8 cellular contexts compared by ENCODE assay signal in the genomic region with DNA sequence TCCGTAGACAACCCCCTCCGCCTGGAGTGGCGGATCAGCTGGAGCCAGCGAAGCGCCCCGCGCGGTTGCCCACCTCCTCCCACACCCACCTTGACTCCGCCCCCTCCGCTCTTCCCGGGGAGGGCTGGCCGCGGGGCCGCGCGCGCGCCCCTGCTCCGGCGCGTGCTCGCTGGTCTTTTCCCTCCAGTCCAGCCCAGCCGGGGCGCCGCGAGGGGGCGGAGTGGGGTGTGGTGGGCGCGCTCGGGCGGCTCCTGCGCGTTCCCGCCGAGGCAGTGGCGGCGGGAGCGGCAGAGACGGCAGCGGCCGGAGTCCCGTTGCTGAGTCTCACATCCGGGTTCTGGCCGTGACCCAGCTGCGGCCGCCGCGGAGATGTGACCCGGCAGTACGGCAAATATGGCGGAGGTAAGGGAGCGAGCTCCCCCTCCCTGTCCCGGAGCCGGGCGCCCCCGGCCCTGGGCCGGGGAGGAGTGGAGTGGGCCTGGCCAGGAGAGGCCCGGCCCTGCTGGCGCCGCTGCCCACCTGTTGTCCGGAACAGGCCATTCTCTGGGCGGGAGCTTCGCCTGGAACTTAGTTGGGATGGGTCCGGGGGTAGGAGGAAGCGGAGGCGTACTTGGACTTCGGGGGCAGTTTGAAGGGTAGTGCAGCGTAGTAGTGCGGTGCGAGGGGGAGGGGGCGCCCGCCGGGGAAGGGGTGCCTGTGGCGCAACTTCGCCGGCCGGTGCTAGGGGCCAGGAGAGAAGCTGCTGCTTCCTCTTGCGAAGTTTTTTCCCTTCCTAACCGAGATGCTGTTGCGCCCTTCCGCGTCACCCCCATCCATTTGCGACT. TPM values are rescaled to one million over a fixed set of nuclear protein-coding genes. Genes with fewer than 3 reads are reported as not detected.
DNase-seq lines count a peak whose midpoint lies in the region; ATAC-seq and TF ChIP-seq lines count a peak whose summit lies in the region.

No MANE protein-coding gene starts in this region.

- H3K56ac ChIP-seq in mesendoderm (ENCODE audit: low read length), result peak overlapping the region; percentile 93

- H3K9me3 ChIP-seq in Caco-2, result no peaks in the 10 kb centered on the region

- POLR2A ChIA-PET in Caco-2 (lab: Charles Lee), result interaction anchor here (0.7 kb wide), 1 partner anchor 40 kb away, joined by 4 read pairs; no protein-coding TSS in a partner anchor

- no peaks in the 10 kb centered on the region for H3K27me3 ChIP-seq in Caco-2 (replicated peaks; ENCODE audit: control insufficient read depth, insufficient read depth, low read length)
- no peaks in the 10 kb centered on the region for H3K27me3 ChIP-seq in mesendoderm (ENCODE audit: insufficient read depth, low read length, poor library complexity)

- H3K4me1 ChIP-seq in Caco-2 (peaks cover 7% of the 10 kb centered on the region; the same call in 1 of the 2 replicates), mesendoderm (ENCODE audit: control insufficient read depth, low read depth, low read length) (no peaks in the 10 kb centered on the region)

- DNase-seq in Caco-2, result peak; percentile 91 to 95
- DNase-seq in HT-29 (ENCODE audit: low spot score), result peak; percentile 95
- DNase-seq in NK-92 treated with Interleukin-12 subunit alpha and Interleukin-12 subunit beta, amount 100 ng/mL, for 24 hours (lab: John Stamatoyannopoulos, UW), result peak; percentile 94
- peak; percentile 96 for DNase-seq in activated CD8-positive, alpha-beta memory T cell treated with anti-CD3 and anti-CD28 coated beads, Interleukin-2, amount 10 ng/mL, durations not matched to agents 7 days and 5 days
- DNase-seq in effector memory CD8-positive, alpha-beta T cell, result peak; percentile 92 to 95 (median 93)
- DNase-seq in mesendoderm, result peak; percentile 98
- DNase-seq in stimulated activated CD8-positive, alpha-beta memory T cell treated with anti-CD3 and anti-CD28 coated beads, Interleukin-12 subunit alpha, Interleukin-12 subunit beta, amount 100 ng/mL, for 24 hours (ENCODE audit: extremely low read depth), result peak; percentile 80

- BruUV-seq in Caco-2 (replicated peaks; lab: Mats Ljungman, UMichigan), result no TSS peak

- ATAC-seq in GM21360 (IDR thresholded peaks at IDR 0.05; ENCODE audit: unreplicated experiment), result peak; percentile 67
- peak; percentile 72 for ATAC-seq in activated CD8-positive, alpha-beta memory T cell treated with anti-CD3 and anti-CD28 coated beads, Interleukin-2, amount 10 ng/mL, durations not matched to agents 7 days and 5 days
- ATAC-seq in effector memory CD8-positive, alpha-beta T cell (replicated peaks), result peak; percentile 71

- WGBS in mesendoderm (ENCODE audit: extremely low coverage, insufficient coverage, low lambda C conversion rate), result no CpG with 5 or more reads among the region's 83 CpGs

- H3K9ac ChIP-seq in mesendoderm (ENCODE audit: low read length), result peak overlapping the region; percentile 90

- peak overlapping the region; percentile 60 for H3K4ac ChIP-seq in mesendoderm (ENCODE audit: low read depth, low read length)

- TF ChIP-seq CTCF in Caco-2 (IDR thresholded peaks at IDR 0.05; ENCODE audit: insufficient read depth in 1 of 2, low read depth in 1 of 2, low read length in 1 of 2, severe bottlenecking in 1 of 2, unreplicated experiment in 1 of 2), result no peak

- peak overlapping the region; percentile 39 for H2BK5ac ChIP-seq in mesendoderm (ENCODE audit: low read length)

- no peak overlapping the region for H4K5ac ChIP-seq in mesendoderm (ENCODE audit: low read length)

- no peak overlapping the region for H3K23ac ChIP-seq in mesendoderm (ENCODE audit: low read length)

- CTCF ChIA-PET in Caco-2 (lab: Charles Lee), result interaction anchor here (0.7 kb wide), 1 partner anchor 19 kb away, joined by 5 read pairs; no protein-coding TSS in a partner anchor
- CTCF ChIA-PET in activated CD8-positive, alpha-beta memory T cell treated with anti-CD3 and anti-CD28 coated beads, Interleukin-2, amount 10 ng/mL, durations not matched to agents 7 days and 5 days (lab: Charles Lee), result interaction anchor here (1.0 to 1.8 kb wide), 4 partner anchors 8 to 392 kb away, joined by 3 to 5 read pairs (median 4); no protein-coding TSS in a partner anchor

- H3K36me3 ChIP-seq in Caco-2 (ENCODE audit: control insufficient read depth, insufficient read depth, low read length) (no peaks in the 10 kb centered on the region), mesendoderm (ENCODE audit: control insufficient read depth, insufficient read depth, low read length) (no peaks in the 10 kb centered on the region)

- H2AK5ac ChIP-seq in mesendoderm (ENCODE audit: low read length), result no peak overlapping the region

- H3K79me2 ChIP-seq in mesendoderm (ENCODE audit: control insufficient read depth, insufficient read depth, low read length), result peaks cover 28% of the 10 kb centered on the region

- peak overlapping the region; percentile 77 for H3K4me3 ChIP-seq in Caco-2 (ENCODE audit: low read depth, low read length)
- peak overlapping the region; percentile 90 for H3K4me3 ChIP-seq in mesendoderm (ENCODE audit: low read length)

- no peaks in the 10 kb centered on the region for H3K79me1 ChIP-seq in mesendoderm (ENCODE audit: low read length)

- no peak overlapping the region for H2BK15ac ChIP-seq in mesendoderm (replicated peaks; ENCODE audit: low read depth)

- peaks cover 4% of the 10 kb centered on the region for H3K36me3 Mint-ChIP-seq in Caco-2 (ENCODE audit: insufficient read depth, unreplicated experiment)
- peaks cover 13% of the 10 kb centered on the region for H3K36me3 Mint-ChIP-seq in activated CD8-positive, alpha-beta memory T cell treated with anti-CD3 and anti-CD28 coated beads, Interleukin-2, amount 10 ng/mL, durations not matched to agents 7 days and 5 days
- peaks cover 28% of the 10 kb centered on the region for H3K36me3 Mint-ChIP-seq in effector memory CD8-positive, alpha-beta T cell (ENCODE audit: insufficient read depth)

- peak overlapping the region; percentile 79 for H3K18ac ChIP-seq in mesendoderm (ENCODE audit: low read length)

- no peak overlapping the region for H2BK120ac ChIP-seq in mesendoderm (ENCODE audit: low read depth, low read length)

- peak overlapping the region; percentile 83 for H3K4me3 Mint-ChIP-seq in Caco-2 (ENCODE audit: unreplicated experiment)
- peak overlapping the region; percentile 86 for H3K4me3 Mint-ChIP-seq in activated CD8-positive, alpha-beta memory T cell treated with anti-CD3 and anti-CD28 coated beads, Interleukin-2, amount 10 ng/mL, durations not matched to agents 7 days and 5 days
- peak overlapping the region; percentile 75 to 97 for H3K4me3 Mint-ChIP-seq in effector memory CD8-positive, alpha-beta T cell

- peak overlapping the region; percentile 83 for H3K27ac Mint-ChIP-seq in Caco-2 (ENCODE audit: unreplicated experiment)
- H3K27ac Mint-ChIP-seq in activated CD8-positive, alpha-beta memory T cell treated with anti-CD3 and anti-CD28 coated beads, Interleukin-2, amount 10 ng/mL, durations not matched to agents 7 days and 5 days, result peak overlapping the region; percentile 87
- peak overlapping the region; percentile 90 to 92 for H3K27ac Mint-ChIP-seq in effector memory CD8-positive, alpha-beta T cell

- H3K9me3 Mint-ChIP-seq in Caco-2 (ENCODE audit: unreplicated experiment), result no peaks in the 10 kb centered on the region
- H3K9me3 Mint-ChIP-seq in activated CD8-positive, alpha-beta memory T cell treated with anti-CD3 and anti-CD28 coated beads, Interleukin-2, amount 10 ng/mL, durations not matched to agents 7 days and 5 days (ENCODE audit: low read depth), result no peaks in the 10 kb centered on the region
- no peaks in the 10 kb centered on the region for H3K9me3 Mint-ChIP-seq in effector memory CD8-positive, alpha-beta T cell

- peaks cover 11% of the 10 kb centered on the region for H3K4me1 Mint-ChIP-seq in Caco-2 (ENCODE audit: low read depth, unreplicated experiment)
- H3K4me1 Mint-ChIP-seq in activated CD8-positive, alpha-beta memory T cell treated with anti-CD3 and anti-CD28 coated beads, Interleukin-2, amount 10 ng/mL, durations not matched to agents 7 days and 5 days, result peaks cover 54% of the 10 kb centered on the region
- H3K4me1 Mint-ChIP-seq in effector memory CD8-positive, alpha-beta T cell (ENCODE audit: low read depth in 2 of 2), result peaks cover 26 to 67% of the 10 kb centered on the region in 2 donors

- peak overlapping the region; percentile 53 for H3K4me2 ChIP-seq in mesendoderm (ENCODE audit: low read length)

- peak overlapping the region; percentile 94 for H3K27ac ChIP-seq in mesendoderm (ENCODE audit: low read depth, low read length)

- intact Hi-C loops in Caco-2 (cut with micrococcal nuclease; ENCODE audit: unreplicated experiment), result loop anchor here (10.0 kb wide), 2 partner anchors 125 to 165 kb away; a partner anchor contains a TSS

- H4K8ac ChIP-seq in mesendoderm (ENCODE audit: low read depth, low read length), result no peak overlapping the region

- no peaks in the 10 kb centered on the region for H3K27me3 Mint-ChIP-seq in Caco-2 (ENCODE audit: insufficient read depth, unreplicated experiment)
- H3K27me3 Mint-ChIP-seq in activated CD8-positive, alpha-beta memory T cell treated with anti-CD3 and anti-CD28 coated beads, Interleukin-2, amount 10 ng/mL, durations not matched to agents 7 days and 5 days, result no peaks in the 10 kb centered on the region
- no peaks in the 10 kb centered on the region for H3K27me3 Mint-ChIP-seq in effector memory CD8-positive, alpha-beta T cell

RNA-seq across cellular contexts. Expression of a gene that starts 5.4 kb away (rescaled TPM):
- total RNA-seq in Caco-2 (2022), result 12.3 and 17.2 TPM in 2 replicates
- 10.8 and 12.5 TPM in 2 replicates for total RNA-seq in HT-29 (2014; rRNA removed; shearing (Covaris generic))
- total RNA-seq in activated CD8-positive, alpha-beta memory T cell treated with anti-CD3 and anti-CD28 coated beads, Interleukin-2, amount 10 ng/mL, durations not matched to agents 7 days and 5 days, result 10 to 100 TPM; 51.3 to 51.5 TPM
- 15.1 TPM for polyA plus RNA-seq in mesendoderm (2013, experiment 1 of 2)
- polyA plus RNA-seq in mesendoderm (2013, experiment 2 of 2), result 15.0 TPM

RNA-seq across cellular contexts. Expression of a gene that starts 5.6 kb away (rescaled TPM):
- 0.84 and 1.4 TPM in 2 replicates for total RNA-seq in Caco-2 (2022)
- 0.68 and 1.4 TPM in 2 replicates for total RNA-seq in HT-29 (2014; rRNA removed; shearing (Covaris generic))
- total RNA-seq in activated CD8-positive, alpha-beta memory T cell treated with anti-CD3 and anti-CD28 coated beads, Interleukin-2, amount 10 ng/mL, durations not matched to agents 7 days and 5 days, result 1 to 10 TPM in 1 of 2 experiments, under 1 TPM in 1; 0.80 to 3.7 TPM
- polyA plus RNA-seq in mesendoderm (2013, experiment 1 of 2), result 0.34 TPM
- polyA plus RNA-seq in mesendoderm (2013, experiment 2 of 2), result 0.34 TPM

Comparison
In these comparisons a context has a peak if more than half of its experiments do, and no peak if none do; other contexts are left out.
1. Peak in every context shown above with its lines: DNase-seq, ATAC-seq, H3K4me3 ChIP-seq and H3K27ac ChIP-seq.